Comparison of ENCODE assay signal across 25 cellular contexts in genomic region chr7:157926521-157927167, GRCh38.
DNase-seq lines count a peak whose midpoint lies in the region; ATAC-seq and TF ChIP-seq lines count a peak whose summit lies in the region.
"Had no signal": no experiment of that assay in that cellular context is flagged by ENCODE, and none has a peak within 500 bp of the region (broad histone marks: within the 10 kb centered on the region; RNA-seq: fewer than 3 reads in every experiment).

No MANE protein-coding gene starts in this region.

- H3K27me3 ChIP-seq in Karpas-422 (ENCODE audit: low read length) (no peaks in the 10 kb centered on the region; the same call in 1 of the 2 replicates), endodermal cell (ENCODE audit: control insufficient read depth, insufficient read depth, low read length, poor library complexity, severe bottlenecking) (no peaks in the 10 kb centered on the region), thymus (ENCODE audit: control insufficient read depth, insufficient read depth) (no peaks in the 10 kb centered on the region), breast epithelium (peaks cover 0 to 9% of the 10 kb centered on the region in 2 donors), foreskin keratinocyte (no peaks in the 10 kb centered on the region)
- H3K27me3 ChIP-seq: adrenal gland, BE2C, body of pancreas had no signal

- no peaks in the 10 kb centered on the region for H3K27me3 Mint-ChIP-seq in endodermal cell (ENCODE audit: insufficient read depth)
- no peaks in the 10 kb centered on the region for H3K27me3 Mint-ChIP-seq in mesothelial cell of epicardium (ENCODE audit: low read depth)

- no peaks in the 10 kb centered on the region for H4K20me1 ChIP-seq in Karpas-422 (ENCODE audit: insufficient read depth, low read depth, low read length)

- TF ChIP-seq POLR2A in breast epithelium (IDR thresholded peaks at IDR 0.05), result no peak

- no peaks in the 10 kb centered on the region for H3K9me2 ChIP-seq in Karpas-422 (replicated peaks; ENCODE audit: insufficient read depth, low read length)

- no peak for ATAC-seq in left ventricle myocardium superior
- ATAC-seq in foreskin keratinocyte, result no peak
- ATAC-seq: body of pancreas, sciatic nerve had no signal

- no peak overlapping the region; the same call in 1 of the 2 replicates for H3K4me3 ChIP-seq in Karpas-422 (ENCODE audit: low read length)
- no peak overlapping the region for H3K4me3 ChIP-seq in endodermal cell (ENCODE audit: low read length)
- no peak overlapping the region for H3K4me3 ChIP-seq in thymus (ENCODE audit: low read length)
- no peak overlapping the region for H3K4me3 ChIP-seq in breast epithelium
- H3K4me3 ChIP-seq: adrenal gland, body of pancreas, prostate gland had no signal

- H3K79me2 ChIP-seq in Karpas-422 (ENCODE audit: low read length), result no peaks in the 10 kb centered on the region

- peaks cover 2% of the 10 kb centered on the region for H3K9me3 Mint-ChIP-seq in endodermal cell
- peaks cover 14% of the 10 kb centered on the region for H3K9me3 Mint-ChIP-seq in mesothelial cell of epicardium

- peak; percentile 35 for DNase-seq in cardiac septum (ENCODE audit: low spot score)
- DNase-seq in left ventricle myocardium superior, result no peak
- DNase-seq in Karpas-422, result peak; percentile 91
- DNase-seq in endodermal cell, result peak; percentile 26
- no peak for DNase-seq in mesothelial cell of epicardium (ENCODE audit: low spot score in 2 of 2, unreplicated experiment in 2 of 2)
- no peak for DNase-seq in breast epithelium (ENCODE audit: low spot score in 2 of 2)
- no peak for DNase-seq in foreskin keratinocyte
- DNase-seq: ACHN; activated CD4-positive, CD25-positive, alpha-beta regulatory T cell; activated effector memory CD4-positive, alpha-beta T cell treated with Interleukin-2 at 50 U/mL for 16 hours; adrenal gland; BE2C; body of pancreas; DMS79 treated with DMSO at 0.1 percent for 48 hours; glutamatergic neuron; NCI-H1436; NCI-H2081; NCI-H524 treated with DMSO at 0.1 percent for 48 hours; occipital lobe; stimulated activated CD4-positive, alpha-beta T cell treated with anti-CD3 and anti-CD28 coated beads, Interleukin-12 subunit alpha, Interleukin-12 subunit beta, amount 100 ng/mL, for 4 hours; stimulated activated CD4-positive, alpha-beta T cell treated with anti-CD3 and anti-CD28 coated beads, Interleukin-2, amount 100 ng/mL, for 48 hours; trophoblast cell had no signal

- H3K27ac ChIP-seq in Karpas-422 (ENCODE audit: low read length) (peak overlapping the region; percentile 96), endodermal cell (ENCODE audit: low read depth, low read length) (no peak overlapping the region), thymus (ENCODE audit: low read depth) (peak overlapping the region; percentile 32), breast epithelium (no peak overlapping the region), foreskin keratinocyte (no peak overlapping the region)
- H3K27ac ChIP-seq: adrenal gland, body of pancreas, prostate gland had no signal

- WGBS in endodermal cell (ENCODE audit: insufficient coverage in 1 of 2, insufficient read length in 1 of 2), 2 experiments, result 63% methylated on average over 4 to 17 of the region's 17 CpGs
- WGBS in thymus, result 41% methylated on average over 17 of the region's 17 CpGs

- TF ChIP-seq CTCF in endodermal cell (conservative IDR thresholded peaks at IDR 0.05) (no peak), mesothelial cell of epicardium (IDR thresholded peaks at IDR 0.05; ENCODE audit: unreplicated experiment) (no peak), breast epithelium (IDR thresholded peaks at IDR 0.05) (no peak), foreskin keratinocyte (conservative IDR thresholded peaks at IDR 0.05) (no peak)

- peak overlapping the region; percentile 42 for H3K4me2 ChIP-seq in Karpas-422 (ENCODE audit: low read depth, low read length, poor library complexity, severe bottlenecking)

- peak overlapping the region; percentile 11; the same call in 1 of the 2 replicates for H3K9ac ChIP-seq in Karpas-422 (ENCODE audit: low read length)
- no peak overlapping the region for H3K9ac ChIP-seq in endodermal cell (ENCODE audit: extremely low read depth, low read length, poor library complexity, severe bottlenecking)

- H3K4me1 ChIP-seq in Karpas-422 (ENCODE audit: low read length) (peaks cover 46% of the 10 kb centered on the region), endodermal cell (ENCODE audit: control insufficient read depth, insufficient read depth, low read length) (no peaks in the 10 kb centered on the region), thymus (ENCODE audit: control insufficient read depth, insufficient read depth, low read length) (no peaks in the 10 kb centered on the region), breast epithelium (no peaks in the 10 kb centered on the region), foreskin keratinocyte (no peaks in the 10 kb centered on the region)
- H3K4me1 ChIP-seq: adrenal gland, BE2C, body of pancreas, prostate gland had no signal

- intact Hi-C loops in cardiac septum (cut with DNase I) (no loop called here), left ventricle myocardium superior (cut with micrococcal nuclease) (no loop called here), breast epithelium (cut with DNase I; ENCODE audit: low total_unique reads) (no loop called here)

- peaks cover 5% of the 10 kb centered on the region for H3K4me1 Mint-ChIP-seq in endodermal cell
- no peaks in the 10 kb centered on the region for H3K4me1 Mint-ChIP-seq in mesothelial cell of epicardium

- H3K9me3 ChIP-seq in Karpas-422 (ENCODE audit: low read length) (peaks cover 15% of the 10 kb centered on the region; the same call in 1 of the 2 replicates), endodermal cell (ENCODE audit: control insufficient read depth, low read length) (peaks cover 64% of the 10 kb centered on the region), thymus (ENCODE audit: control insufficient read depth) (no peaks in the 10 kb centered on the region), breast epithelium (no peaks in the 10 kb centered on the region)
- H3K9me3 ChIP-seq: adrenal gland, BE2C, body of pancreas, prostate gland had no signal

- no peaks in the 10 kb centered on the region for H3K36me3 Mint-ChIP-seq in endodermal cell (ENCODE audit: low read depth)
- no peaks in the 10 kb centered on the region for H3K36me3 Mint-ChIP-seq in mesothelial cell of epicardium

- no peak overlapping the region for H2AFZ ChIP-seq in Karpas-422 (ENCODE audit: low read length)

- H3K27ac Mint-ChIP-seq in endodermal cell (no peak overlapping the region), mesothelial cell of epicardium (no peak overlapping the region)

- H3K4me3 Mint-ChIP-seq in endodermal cell (no peak overlapping the region), mesothelial cell of epicardium (no peak overlapping the region)

- no peaks in the 10 kb centered on the region for H3K36me3 ChIP-seq in Karpas-422 (ENCODE audit: insufficient read depth, low read length)
- no peaks in the 10 kb centered on the region for H3K36me3 ChIP-seq in endodermal cell (ENCODE audit: control insufficient read depth, insufficient read depth, low read length)
- H3K36me3 ChIP-seq in thymus (ENCODE audit: control insufficient read depth, insufficient read depth), result no peaks in the 10 kb centered on the region
- H3K36me3 ChIP-seq in breast epithelium, result no peaks in the 10 kb centered on the region
- H3K36me3 ChIP-seq: adrenal gland, BE2C, prostate gland had no signal

Comparison
In these comparisons a context has a peak if more than half of its experiments do, and no peak if none do; other contexts are left out.
1. DNase-seq: peak in cardiac septum (single experiment), Karpas-422 (single experiment) and endodermal cell (single experiment); none in left ventricle myocardium superior (single experiment), mesothelial cell of epicardium (0 of 2), breast epithelium (0 of 2) and foreskin keratinocyte (0 of 2).
2. H3K27ac ChIP-seq: peak in Karpas-422 (single experiment) and thymus (single experiment); none in endodermal cell (single experiment), breast epithelium (0 of 2) and foreskin keratinocyte (single experiment).